ENCODE assay signal across 17 cellular contexts in genomic region chr2:52222128-52222527, GRCh38.
DNase-seq lines count a peak whose midpoint lies in the region; FAIRE-seq and TF ChIP-seq lines count a peak whose summit lies in the region.
"Had no signal": no experiment of that assay in that cellular context is flagged by ENCODE, and none has a peak within 500 bp of the region (broad histone marks: within the 10 kb centered on the region; RNA-seq: fewer than 3 reads in every experiment).

No MANE protein-coding gene starts in this region.

- TF ChIP-seq CTCF in A673 (conservative IDR thresholded peaks at IDR 0.05; ENCODE audit: low read depth, low read length) = no peak
- no peak for TF ChIP-seq CTCF in foreskin fibroblast (IDR thresholded peaks at IDR 0.05; ENCODE audit: low read depth, low read length)
- no peak for TF ChIP-seq CTCF in tibial nerve (IDR thresholded peaks at IDR 0.05)

- intact Hi-C loops in A673 (cut with micrococcal nuclease; ENCODE audit: unreplicated experiment) = no loop called here

- CTCF ChIA-PET in A673 (lab: Charles Lee) = no interaction called here

- H3K9me2 ChIP-seq in Karpas-422 (replicated peaks; ENCODE audit: insufficient read depth, low read length) = no peaks in the 10 kb centered on the region

- H3K9me3 ChIP-seq in A673 (ENCODE audit: low read depth, low read length, poor library complexity, severe bottlenecking) (no peaks in the 10 kb centered on the region), tibial nerve (no peaks in the 10 kb centered on the region), Karpas-422 (ENCODE audit: low read length) (0 out of 2 replicates have a peak, but pooled peaks cover 4% of the 10 kb centered on the region)
- H3K9me3 ChIP-seq: right lobe of liver had no signal

- H3K4me3 ChIP-seq in A673 (ENCODE audit: low read depth, low read length, poor library complexity, severe bottlenecking) (no peak overlapping the region), foreskin fibroblast (ENCODE audit: low read depth in 1 of 2, low read length in 2 of 2) (no peak overlapping the region), tibial nerve (no peak overlapping the region), Karpas-422 (ENCODE audit: low read length) (no peak overlapping the region)
- H3K4me3 ChIP-seq: right lobe of liver had no signal

- no TSS peak for BruUV-seq in A673 (replicated peaks; lab: Mats Ljungman, UMichigan)

- POLR2A ChIA-PET in A673 (lab: Charles Lee; ENCODE audit: low non-redundant PET) = no interaction called here

- H2AFZ ChIP-seq in Karpas-422 (ENCODE audit: low read length) = no peak overlapping the region

- no peaks in the 10 kb centered on the region for H4K20me1 ChIP-seq in Karpas-422 (ENCODE audit: insufficient read depth, low read depth, low read length)

- DNase-seq in A673 (ENCODE audit: low spot score) = peak; percentile 3
- DNase-seq in H54 (ENCODE audit: insufficient read length, low spot score) = no peak
- peak; percentile 47 for DNase-seq in SHP77 treated with DMSO at 0.1 percent for 48 hours (lab: John Stamatoyannopoulos, UW)
- DNase-seq in foreskin fibroblast = peak; percentile 0 to 25
- DNase-seq in medulla oblongata (ENCODE audit: extremely low spot score) = no peak
- no peak for DNase-seq in tibial nerve (ENCODE audit: low spot score in 2 of 2)
- DNase-seq in activated CD4-positive, CD25-positive, alpha-beta regulatory T cell (lab: John Stamatoyannopoulos, UW) = no peak
- no peak for DNase-seq in Karpas-422
- DNase-seq: activated CD4-positive, alpha-beta T cell treated with anti-CD3 and anti-CD28 coated beads, Interleukin-2, amount 50 U/mL, for 4 hours; activated naive CD4-positive, alpha-beta T cell treated with anti-CD3 and anti-CD28 coated beads for 36 hours; activated T-cell treated with anti-CD3 and anti-CD28 coated beads, Interleukin-2, amount 50 U/mL, for 1 hour; KBM-7; NCI-H1105 treated with DMSO at 0.1 percent for 48 hours; NCI-H2171; NCI-H748 treated with DMSO at 0.1 percent for 48 hours; nucleus accumbens; right lobe of liver had no signal

- H3K9ac ChIP-seq in Karpas-422 (ENCODE audit: low read length) = no peak overlapping the region

- TF ChIP-seq EP300 in tibial nerve (IDR thresholded peaks at IDR 0.05) = no peak

- no peaks in the 10 kb centered on the region for H3K27me3 ChIP-seq in A673 (replicated peaks; ENCODE audit: insufficient read depth, low read depth, low read length, poor library complexity)
- no peaks in the 10 kb centered on the region for H3K27me3 ChIP-seq in tibial nerve
- H3K27me3 ChIP-seq in Karpas-422 (ENCODE audit: low read length) = no peaks in the 10 kb centered on the region
- H3K27me3 ChIP-seq: right lobe of liver had no signal

- H3K27ac ChIP-seq in A673 (ENCODE audit: low read depth, low read length, poor library complexity, severe bottlenecking) (no peak overlapping the region), tibial nerve (no peak overlapping the region), Karpas-422 (ENCODE audit: low read length) (no peak overlapping the region)
- H3K27ac ChIP-seq: right lobe of liver had no signal

- no peaks in the 10 kb centered on the region for H3K79me2 ChIP-seq in Karpas-422 (ENCODE audit: low read length)

- H3K36me3 ChIP-seq in A673 (ENCODE audit: insufficient read depth, low read length, poor library complexity, severe bottlenecking) (no peaks in the 10 kb centered on the region), tibial nerve (no peaks in the 10 kb centered on the region), Karpas-422 (ENCODE audit: insufficient read depth, low read length) (no peaks in the 10 kb centered on the region)
- H3K36me3 ChIP-seq: right lobe of liver had no signal

- peak; percentile 52 for FAIRE-seq in H54 (lab: Jason Lieb, UNC)

- H3K4me1 ChIP-seq in A673 (ENCODE audit: insufficient read depth, low read length, poor library complexity, severe bottlenecking) (no peaks in the 10 kb centered on the region), tibial nerve (no peaks in the 10 kb centered on the region), Karpas-422 (ENCODE audit: low read length) (no peaks in the 10 kb centered on the region)
- H3K4me1 ChIP-seq: right lobe of liver had no signal

- no peak overlapping the region for H3K4me2 ChIP-seq in Karpas-422 (ENCODE audit: low read depth, low read length, poor library complexity, severe bottlenecking)

- TF ChIP-seq POLR2A in H54 (IDR thresholded peaks at IDR 0.05; ENCODE audit: low read depth, low read length) = no peak
- no peak for TF ChIP-seq POLR2A in tibial nerve (IDR thresholded peaks at IDR 0.05)

- WGBS in tibial nerve, 2 donors = 67 to 73% methylated on average over 2 of the region's 2 CpGs

Comparison
In these comparisons a context has a peak if more than half of its experiments do, and no peak if none do; other contexts are left out.
1. DNase-seq: peak in A673 (single experiment), SHP77 treated with DMSO at 0.1 percent for 48 hours (single experiment) and foreskin fibroblast (2 of 2); none in H54 (single experiment), medulla oblongata (single experiment), tibial nerve (0 of 2), activated CD4-positive, CD25-positive, alpha-beta regulatory T cell (0 of 4) and Karpas-422 (single experiment).